Comparison of ENCODE assay signal across 14 cellular contexts in genomic region chr12:1108276-1108675, GRCh38.
DNase-seq lines count a peak whose midpoint lies in the region; ATAC-seq and TF ChIP-seq lines count a peak whose summit lies in the region.
"Had no signal": no experiment of that assay in that cellular context is flagged by ENCODE, and none has a peak within 500 bp of the region (broad histone marks: within the 10 kb centered on the region; RNA-seq: fewer than 3 reads in every experiment).

No MANE protein-coding gene starts in this region.

- DNase-seq in GM13977 (ENCODE audit: low spot score) (peak; percentile 51), NCI-H2029 (lab: John Stamatoyannopoulos, UW) (no peak), body of pancreas (no peak), DMS 273 (lab: John Stamatoyannopoulos, UW; ENCODE audit: unreplicated experiment) (no peak), iPS-NIHi11 (ENCODE audit: low spot score) (no peak)
- DNase-seq in activated CD8-positive, alpha-beta T cell treated with anti-CD3 and anti-CD28 coated beads for 36 hours: no peak
- DNase-seq: activated T-cell treated with anti-CD3 and anti-CD28 coated beads, Interleukin-2, amount 50 U/mL, for 48 hours; dermis blood vessel endothelial cell; NCI-H2227 treated with DMSO at 0.1 percent for 48 hours; T-helper 1 cell; upper lobe of left lung had no signal

- no peaks in the 10 kb centered on the region for H3K36me3 ChIP-seq in body of pancreas (replicated peaks in 1 of 2; ENCODE audit: insufficient read depth in 1 of 2, low read depth in 2 of 2)

- H3K27me3 ChIP-seq in body of pancreas: no peaks in the 10 kb centered on the region
- H3K27me3 ChIP-seq: neutrophil, upper lobe of left lung had no signal

- ATAC-seq in GM21390 (IDR thresholded peaks at IDR 0.05; ENCODE audit: unreplicated experiment) (peak; percentile 75), HG03354 (IDR thresholded peaks at IDR 0.05; ENCODE audit: poor library complexity, severe bottlenecking, unreplicated experiment) (peak; percentile 79), body of pancreas (no peak)
- peak; percentile 90 for ATAC-seq in activated CD8-positive, alpha-beta T cell treated with anti-CD3 and anti-CD28 coated beads for 36 hours

- H3K4me1 ChIP-seq in body of pancreas: no peaks in the 10 kb centered on the region

- peaks cover 3% of the 10 kb centered on the region for H3K36me3 Mint-ChIP-seq in activated CD8-positive, alpha-beta T cell treated with anti-CD3 and anti-CD28 coated beads for 36 hours (ENCODE audit: low read depth)

- POLR2A ChIA-PET in activated CD8-positive, alpha-beta T cell treated with anti-CD3 and anti-CD28 coated beads for 36 hours (lab: Charles Lee): interaction anchor here (0.9 kb wide), 1 partner anchor 9 kb away, joined by 3 read pairs; no protein-coding TSS in a partner anchor

- no peaks in the 10 kb centered on the region for H3K27me3 Mint-ChIP-seq in activated CD8-positive, alpha-beta T cell treated with anti-CD3 and anti-CD28 coated beads for 36 hours

- no peak overlapping the region for H3K27ac ChIP-seq in body of pancreas
- H3K27ac ChIP-seq: neutrophil, upper lobe of left lung had no signal

- H3K4me1 Mint-ChIP-seq in activated CD8-positive, alpha-beta T cell treated with anti-CD3 and anti-CD28 coated beads for 36 hours (ENCODE audit: low read depth): peaks cover 28% of the 10 kb centered on the region

- WGBS in body of pancreas, 2 donors: 83 to 94% methylated on average over 1 of the region's 1 CpG

- TF ChIP-seq CTCF in GM13977 (IDR thresholded peaks at IDR 0.05; ENCODE audit: extremely low read depth, insufficient read depth, missing control alignments) (no peak), body of pancreas (IDR thresholded peaks at IDR 0.05) (no peak)
- TF ChIP-seq CTCF in activated CD8-positive, alpha-beta T cell treated with anti-CD3 and anti-CD28 coated beads for 36 hours (IDR thresholded peaks at IDR 0.05): no peak

- no peak for TF ChIP-seq POLR2A in body of pancreas (IDR thresholded peaks at IDR 0.05)

- H3K9me3 Mint-ChIP-seq in activated CD8-positive, alpha-beta T cell treated with anti-CD3 and anti-CD28 coated beads for 36 hours: no peaks in the 10 kb centered on the region

- in situ Hi-C loops in GM13977 (cut with MboI; ENCODE audit: low pct_unique_long_range_greater_than_20kb, low sequenced_read_pairs, unreplicated experiment): no loop called here

- intact Hi-C loops in activated CD8-positive, alpha-beta T cell treated with anti-CD3 and anti-CD28 coated beads for 36 hours (cut with micrococcal nuclease): no loop called here
- intact Hi-C loops in body of pancreas (cut with DNase I): no loop called here

- H3K9me3 ChIP-seq in body of pancreas: no peaks in the 10 kb centered on the region
- H3K9me3 ChIP-seq: neutrophil, upper lobe of left lung had no signal

- H3K27ac Mint-ChIP-seq in activated CD8-positive, alpha-beta T cell treated with anti-CD3 and anti-CD28 coated beads for 36 hours: no peak overlapping the region

- no peak overlapping the region for H3K4me3 ChIP-seq in body of pancreas
- H3K4me3 ChIP-seq: upper lobe of left lung had no signal

- no peak overlapping the region for H3K4me3 Mint-ChIP-seq in activated CD8-positive, alpha-beta T cell treated with anti-CD3 and anti-CD28 coated beads for 36 hours

- CTCF ChIA-PET in activated CD8-positive, alpha-beta T cell treated with anti-CD3 and anti-CD28 coated beads for 36 hours (lab: Charles Lee): interaction anchor here (1.2 to 3.8 kb wide), 3 partner anchors 10 to 475 kb away, joined by 3 to 32 read pairs (median 8); no protein-coding TSS in a partner anchor
